ENCODE assay signal across 8 cellular contexts in genomic region chr12:53268637-53269562, GRCh38. TPM values are rescaled to one million over a fixed set of nuclear protein-coding genes. Genes with fewer than 3 reads are reported as not detected.
DNase-seq lines count a peak whose midpoint lies in the region; TF ChIP-seq lines count a peak whose summit lies in the region.

No MANE protein-coding gene starts in this region.

- TF ChIP-seq CTCF in GM12875 (IDR thresholded peaks at IDR 0.05; ENCODE audit: borderline replicate concordance, insufficient read depth, low read depth, low read length) (no peak), prostate gland (IDR thresholded peaks at IDR 0.05) (no peak)

- intact Hi-C loops in prostate gland (cut with DNase I): no loop called here

- TF ChIP-seq POLR2A in erythroblast (IDR thresholded peaks at IDR 0.05; ENCODE audit: low read length) (no peak), prostate gland (IDR thresholded peaks at IDR 0.05) (no peak)

- DNase-seq in NT2/D1 (ENCODE audit: low read depth, low spot score): no peak
- peak; percentile 43 to 59 for DNase-seq in erythroblast (lab: John Stamatoyannopoulos, UW)
- DNase-seq in prostate gland (ENCODE audit: low spot score): no peak
- no peak for DNase-seq in amniotic stem cell (lab: John Stamatoyannopoulos, UW)
- DNase-seq in NCI-H510A (lab: John Stamatoyannopoulos, UW): no peak
- no peak for DNase-seq in NCI-H146 (lab: John Stamatoyannopoulos, UW)
- DNase-seq in glomerular visceral epithelial cell (ENCODE audit: extremely low spot score): no peak

- H3K27ac ChIP-seq in prostate gland: no peak overlapping the region

- H3K4me1 ChIP-seq in NT2/D1 (ENCODE audit: insufficient read depth, insufficient read length): peaks cover 19% of the 10 kb centered on the region
- H3K4me1 ChIP-seq in prostate gland (replicated peaks): no peaks in the 10 kb centered on the region

- 41% methylated on average over 20 of the region's 20 CpGs for WGBS in prostate gland

- H3K9me3 ChIP-seq in NT2/D1 (ENCODE audit: insufficient read depth, low read length) (no peaks in the 10 kb centered on the region), prostate gland (no peaks in the 10 kb centered on the region)

- peak overlapping the region; percentile 99 for H3K9ac ChIP-seq in NT2/D1 (ENCODE audit: insufficient read length, low read depth)

- H3K27me3 ChIP-seq in NT2/D1 (ENCODE audit: insufficient read depth, insufficient read length): peaks cover 4% of the 10 kb centered on the region
- no peaks in the 10 kb centered on the region for H3K27me3 ChIP-seq in prostate gland (replicated peaks; ENCODE audit: insufficient read depth)

- H3K36me3 ChIP-seq in NT2/D1 (ENCODE audit: insufficient read depth, insufficient read length, low read length) (peaks cover 46% of the 10 kb centered on the region), prostate gland (no peaks in the 10 kb centered on the region)

- H3K4me3 ChIP-seq in GM12875 (ENCODE audit: low read depth, low read length) (peak overlapping the region; percentile 78), NT2/D1 (ENCODE audit: insufficient read length, low read depth) (peak overlapping the region; percentile 89), prostate gland (peak overlapping the region; percentile 49 to 53)

RNA-seq across cellular contexts. Expression of gene ESPL1, which starts 0.8 kb away (rescaled TPM):
- total RNA-seq in prostate gland: 1 to 10 TPM in 1 of 2 donors, under 1 TPM in 1; 0.55 to 6.1 TPM

RNA-seq across cellular contexts. Expression of gene PFDN5, which starts 26.4 kb away (rescaled TPM):
- total RNA-seq in prostate gland: 100 to 1,000 TPM; 552 to 673 TPM

RNA-seq across cellular contexts. Expression of gene MYG1, which starts 30.6 kb away (rescaled TPM):
- 10 to 100 TPM; 48.1 to 75.4 TPM for total RNA-seq in prostate gland

RNA-seq across cellular contexts. Expression of gene RARG, which starts 36.9 kb away (rescaled TPM):
- 10 to 100 TPM; 28.9 to 30.4 TPM for total RNA-seq in prostate gland

RNA-seq across cellular contexts. Expression of gene AAAS, which starts 52.5 kb away (rescaled TPM):
- total RNA-seq in prostate gland: 10 to 100 TPM; 50.7 to 79.3 TPM

Comparison
In these comparisons a context has a peak if more than half of its experiments do, and no peak if none do; other contexts are left out.
1. DNase-seq: peak in erythroblast (2 of 2); none in NT2/D1 (single experiment), prostate gland (single experiment), amniotic stem cell (single experiment), NCI-H510A (single experiment), NCI-H146 (single experiment) and glomerular visceral epithelial cell (single experiment).
2. Peak in every context shown above with its lines, with median percentiles within 50 percentile points of each other: H3K4me3 ChIP-seq.